12 cellular contexts compared by ENCODE assay signal in the genomic region with DNA sequence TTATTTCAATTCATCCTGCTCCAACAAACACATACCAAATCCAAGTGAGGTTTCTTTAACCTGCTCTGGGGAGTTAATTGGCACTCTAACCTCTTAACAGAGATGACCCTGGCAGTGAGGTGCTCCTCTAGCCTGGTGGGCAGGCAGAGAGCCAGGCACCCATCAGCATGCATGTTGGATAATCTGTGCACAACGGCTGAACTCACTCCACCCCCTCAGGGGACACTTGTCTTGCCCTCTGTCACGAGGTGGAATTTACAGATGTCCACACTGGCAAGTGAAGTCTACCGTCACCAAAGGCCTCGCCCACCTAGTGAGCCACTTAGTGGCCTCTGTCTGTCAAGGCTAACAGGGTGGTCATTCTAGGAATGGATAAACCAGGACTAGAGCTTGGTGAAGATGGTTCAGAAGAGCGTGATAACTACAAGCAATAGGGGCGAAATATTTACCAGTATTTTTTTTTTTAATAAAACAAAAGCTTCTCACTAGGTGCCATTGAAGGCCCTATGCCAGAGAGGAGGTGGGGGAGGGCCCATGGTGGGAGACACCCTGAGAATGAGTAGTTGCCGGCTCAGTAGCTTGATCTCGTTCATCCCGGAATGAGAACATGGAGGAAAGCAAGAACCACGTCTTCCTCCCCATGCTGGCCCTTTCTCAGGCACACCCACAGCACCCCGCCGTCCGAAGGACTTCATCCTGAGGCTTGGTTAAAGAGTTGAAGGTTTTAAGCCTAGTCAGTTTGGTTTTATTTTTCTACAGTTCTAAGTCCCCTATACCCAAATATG. TPM values are rescaled to one million over a fixed set of nuclear protein-coding genes. Genes with fewer than 3 reads are reported as not detected.
DNase-seq lines count a peak whose midpoint lies in the region; ATAC-seq and TF ChIP-seq lines count a peak whose summit lies in the region.
"Had no signal": no experiment of that assay in that cellular context is flagged by ENCODE, and none has a peak within 500 bp of the region (broad histone marks: within the 10 kb centered on the region; RNA-seq: fewer than 3 reads in every experiment).

No MANE protein-coding gene starts in this region.

- H3K9me3 Mint-ChIP-seq in activated naive CD4-positive, alpha-beta T cell treated with anti-CD3 and anti-CD28 coated beads, Interleukin-2, amount 10 ng/mL, durations not matched to agents 7 days and 5 days, result no peaks in the 10 kb centered on the region
- no peaks in the 10 kb centered on the region for H3K9me3 Mint-ChIP-seq in endothelial cell (ENCODE audit: unreplicated experiment)
- H3K9me3 Mint-ChIP-seq in stimulated activated naive CD8-positive, alpha-beta T cell treated with anti-CD3 and anti-CD28 coated beads, Interleukin-15, amount 100 ng/mL, for 72 hours, result no peaks in the 10 kb centered on the region

- CTCF ChIA-PET in activated naive CD4-positive, alpha-beta T cell treated with anti-CD3 and anti-CD28 coated beads, Interleukin-2, amount 10 ng/mL, durations not matched to agents 7 days and 5 days (lab: Charles Lee), result interaction anchor here (1.3 kb wide), 1 partner anchor 25 kb away, joined by 4 read pairs; no protein-coding TSS in a partner anchor

- no peaks in the 10 kb centered on the region for H3K9me3 ChIP-seq in T-helper 17 cell (ENCODE audit: control insufficient read depth, low read length, poor library complexity, severe bottlenecking)
- H3K9me3 ChIP-seq: tibial nerve had no signal

- H3K27me3 Mint-ChIP-seq in activated naive CD4-positive, alpha-beta T cell treated with anti-CD3 and anti-CD28 coated beads, Interleukin-2, amount 10 ng/mL, durations not matched to agents 7 days and 5 days, result no peaks in the 10 kb centered on the region
- H3K27me3 Mint-ChIP-seq in T-helper 17 cell (no peaks in the 10 kb centered on the region), endothelial cell (ENCODE audit: unreplicated experiment) (peaks cover 15% of the 10 kb centered on the region)
- H3K27me3 Mint-ChIP-seq in stimulated activated naive CD8-positive, alpha-beta T cell treated with anti-CD3 and anti-CD28 coated beads, Interleukin-15, amount 100 ng/mL, for 72 hours, result no peaks in the 10 kb centered on the region

- H3K4me3 Mint-ChIP-seq in activated naive CD4-positive, alpha-beta T cell treated with anti-CD3 and anti-CD28 coated beads, Interleukin-2, amount 10 ng/mL, durations not matched to agents 7 days and 5 days, result peak overlapping the region; percentile 84
- peak overlapping the region; percentile 92 for H3K4me3 Mint-ChIP-seq in T-helper 17 cell
- peak overlapping the region; percentile 60 for H3K4me3 Mint-ChIP-seq in endothelial cell (ENCODE audit: unreplicated experiment)
- H3K4me3 Mint-ChIP-seq in stimulated activated naive CD8-positive, alpha-beta T cell treated with anti-CD3 and anti-CD28 coated beads, Interleukin-15, amount 100 ng/mL, for 72 hours, result peak overlapping the region; percentile 81 to 83

- peak overlapping the region; percentile 97 for H3K27ac Mint-ChIP-seq in activated naive CD4-positive, alpha-beta T cell treated with anti-CD3 and anti-CD28 coated beads, Interleukin-2, amount 10 ng/mL, durations not matched to agents 7 days and 5 days
- H3K27ac Mint-ChIP-seq in T-helper 17 cell, result peak overlapping the region; percentile 100
- H3K27ac Mint-ChIP-seq in endothelial cell (ENCODE audit: unreplicated experiment), result no peak overlapping the region
- H3K27ac Mint-ChIP-seq in stimulated activated naive CD8-positive, alpha-beta T cell treated with anti-CD3 and anti-CD28 coated beads, Interleukin-15, amount 100 ng/mL, for 72 hours, result peak overlapping the region; percentile 99

- TF ChIP-seq CTCF in endothelial cell (IDR thresholded peaks at IDR 0.05; ENCODE audit: unreplicated experiment), result no peak

- H3K36me3 Mint-ChIP-seq in activated naive CD4-positive, alpha-beta T cell treated with anti-CD3 and anti-CD28 coated beads, Interleukin-2, amount 10 ng/mL, durations not matched to agents 7 days and 5 days, result peaks cover 77% of the 10 kb centered on the region
- H3K36me3 Mint-ChIP-seq in T-helper 17 cell (ENCODE audit: low read depth) (peaks cover 10% of the 10 kb centered on the region), endothelial cell (ENCODE audit: low read depth, unreplicated experiment) (peaks cover 50% of the 10 kb centered on the region)

- H3K4me1 Mint-ChIP-seq in activated naive CD4-positive, alpha-beta T cell treated with anti-CD3 and anti-CD28 coated beads, Interleukin-2, amount 10 ng/mL, durations not matched to agents 7 days and 5 days, result peaks cover 95% of the 10 kb centered on the region
- H3K4me1 Mint-ChIP-seq in T-helper 17 cell (peaks cover 70% of the 10 kb centered on the region), endothelial cell (ENCODE audit: unreplicated experiment) (peaks cover 26% of the 10 kb centered on the region)
- H3K4me1 Mint-ChIP-seq in stimulated activated naive CD8-positive, alpha-beta T cell treated with anti-CD3 and anti-CD28 coated beads, Interleukin-15, amount 100 ng/mL, for 72 hours, result peaks cover 98% of the 10 kb centered on the region

- ATAC-seq in T-helper 17 cell, result no peak
- ATAC-seq in stimulated activated naive CD8-positive, alpha-beta T cell treated with anti-CD3 and anti-CD28 coated beads, Interleukin-15, amount 100 ng/mL, for 72 hours, result no peak
- ATAC-seq in HG02610 (IDR thresholded peaks at IDR 0.05; ENCODE audit: unreplicated experiment), result no peak

- no peak for DNase-seq in activated naive CD4-positive, alpha-beta T cell treated with anti-CD3 and anti-CD28 coated beads, Interleukin-2, amount 10 ng/mL, durations not matched to agents 7 days and 5 days
- DNase-seq in activated naive CD4-positive, alpha-beta T cell treated with Interleukin-2 at 50 U/mL for 16 hours, result no peak
- DNase-seq in T-helper 17 cell, result no peak
- no peak for DNase-seq in endothelial cell (ENCODE audit: low spot score)
- DNase-seq in stimulated activated naive CD8-positive, alpha-beta T cell treated with anti-CD3 and anti-CD28 coated beads, Interleukin-15, amount 100 ng/mL, for 72 hours, result no peak
- no peak for DNase-seq in anterior cingulate cortex (lab: John Stamatoyannopoulos, UW)
- DNase-seq in UCSD-AML1 (lab: John Stamatoyannopoulos, UW; ENCODE audit: unreplicated experiment), result no peak
- DNase-seq: effector CD4-positive, alpha-beta T cell; NCI-H187; NCI-H526 had no signal

RNA-seq across cellular contexts. Expression of gene PLD6, which starts 25.2 kb away (rescaled TPM):
- total RNA-seq in T-helper 17 cell, result 10 to 100 TPM; 13.2 to 15.3 TPM
- total RNA-seq in endothelial cell (ENCODE audit: unreplicated experiment), result 0.21 TPM

RNA-seq across cellular contexts. Expression of gene FLCN, which starts 56.0 kb away (rescaled TPM):
- 10 to 100 TPM; 34.1 to 44.9 TPM for total RNA-seq in T-helper 17 cell
- total RNA-seq in endothelial cell (ENCODE audit: unreplicated experiment), result 50.4 TPM

Comparison
In these comparisons a context has a peak if more than half of its experiments do, and no peak if none do; other contexts are left out.
1. RNA of gene PLD6, which starts 25.2 kb away (total RNA-seq): 13.2 to 15.3 TPM in T-helper 17 cell; 0.21 TPM in endothelial cell (single experiment); every median in the first group is over 10 times any median in the second.
2. Peak in every context shown above with its lines, with median percentiles within 50 percentile points of each other: H3K4me3 Mint-ChIP-seq.